Comparison of ENCODE assay signal across 19 cellular contexts in the genomic region with DNA sequence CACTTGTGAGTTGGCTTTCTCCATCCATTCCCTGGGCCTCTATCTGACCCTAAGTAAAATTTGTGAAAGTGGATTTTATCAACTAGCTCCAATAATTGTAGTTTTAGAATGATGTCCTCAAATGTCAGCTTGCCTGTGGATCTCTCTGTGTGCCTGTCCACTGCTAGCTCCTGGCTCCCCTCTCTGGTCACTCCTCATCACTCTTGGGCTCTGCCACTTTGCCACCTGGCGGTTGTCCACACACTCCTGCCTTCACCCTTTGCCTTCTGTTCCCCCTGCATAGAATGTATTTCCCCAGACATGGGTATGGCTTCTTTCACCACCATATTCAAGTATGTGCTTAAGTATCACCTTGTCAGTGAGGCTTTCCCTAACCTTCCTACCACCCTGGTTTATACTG. TPM values are rescaled to one million over a fixed set of nuclear protein-coding genes. Genes with fewer than 3 reads are reported as not detected.
DNase-seq lines count a peak whose midpoint lies in the region; ATAC-seq and TF ChIP-seq lines count a peak whose summit lies in the region.
"Had no signal": no experiment of that assay in that cellular context is flagged by ENCODE, and none has a peak within 500 bp of the region (broad histone marks: within the 10 kb centered on the region; RNA-seq: fewer than 3 reads in every experiment).

No MANE protein-coding gene starts in this region.

- H3K9me3 Mint-ChIP-seq in brain (no peaks in the 10 kb centered on the region), neural progenitor cell (no peaks in the 10 kb centered on the region)
- H3K9me3 Mint-ChIP-seq: stimulated activated naive CD8-positive, alpha-beta T cell treated with anti-CD3 and anti-CD28 coated beads, Interleukin-15, amount 100 ng/mL, for 72 hours had no signal

- ATAC-seq in DND-41 (ENCODE audit: insufficient read depth, low read depth) (no peak), HG03342 (IDR thresholded peaks at IDR 0.05; ENCODE audit: unreplicated experiment) (no peak)
- ATAC-seq: sciatic nerve; stimulated activated naive CD8-positive, alpha-beta T cell treated with anti-CD3 and anti-CD28 coated beads, Interleukin-15, amount 100 ng/mL, for 72 hours had no signal

- H3K36me3 ChIP-seq in DND-41 (ENCODE audit: insufficient read depth, low read length) (no peaks in the 10 kb centered on the region), neural progenitor cell (no peaks in the 10 kb centered on the region)
- H3K36me3 ChIP-seq: tibial artery had no signal

- H3K27me3 ChIP-seq in DND-41 (ENCODE audit: insufficient read depth, low read length, poor library complexity) (no peaks in the 10 kb centered on the region), neural progenitor cell (no peaks in the 10 kb centered on the region)
- H3K27me3 ChIP-seq: tibial artery had no signal

- H3K27ac ChIP-seq in 22Rv1 (peak overlapping the region; percentile 63), DND-41 (ENCODE audit: low read length) (peak overlapping the region; percentile 75), neural progenitor cell (no peak overlapping the region), coronary artery (no peak overlapping the region)
- H3K27ac ChIP-seq: tibial artery had no signal

- H3K27ac Mint-ChIP-seq in brain, result peak overlapping the region in 3 of 5 experiments; percentile 35 to 73 (median 63)
- no peak overlapping the region for H3K27ac Mint-ChIP-seq in neural progenitor cell

- H3K36me3 Mint-ChIP-seq in brain (no peaks in the 10 kb centered on the region), neural progenitor cell (no peaks in the 10 kb centered on the region)

- no peak overlapping the region for H3K4me2 ChIP-seq in DND-41 (ENCODE audit: insufficient read depth, low read length)
- H3K4me2 ChIP-seq in neural progenitor cell, result no peak overlapping the region

- H3K27me3 Mint-ChIP-seq in brain, result peaks cover 7% of the 10 kb centered on the region
- H3K27me3 Mint-ChIP-seq in neural progenitor cell (ENCODE audit: insufficient read depth, low read depth), result peaks cover 3% of the 10 kb centered on the region

- H3K4me1 Mint-ChIP-seq in brain (peaks cover 67% of the 10 kb centered on the region), neural progenitor cell (peaks cover 33% of the 10 kb centered on the region)
- H3K4me1 Mint-ChIP-seq: stimulated activated naive CD8-positive, alpha-beta T cell treated with anti-CD3 and anti-CD28 coated beads, Interleukin-15, amount 100 ng/mL, for 72 hours had no signal

- H3K79me2 ChIP-seq in DND-41 (ENCODE audit: insufficient read depth, low read length) (no peaks in the 10 kb centered on the region), neural progenitor cell (ENCODE audit: low read depth) (no peaks in the 10 kb centered on the region)

- peaks cover 33% of the 10 kb centered on the region for H3K4me1 ChIP-seq in DND-41 (ENCODE audit: insufficient read depth, low read length)
- H3K4me1 ChIP-seq in neural progenitor cell, result peaks cover 37% of the 10 kb centered on the region

- peaks cover 8% of the 10 kb centered on the region for H3F3A ChIP-seq in neural progenitor cell (ENCODE audit: low read depth)

- no peaks in the 10 kb centered on the region for H4K20me1 ChIP-seq in DND-41 (ENCODE audit: insufficient read depth, low read length)
- no peaks in the 10 kb centered on the region for H4K20me1 ChIP-seq in neural progenitor cell (ENCODE audit: low read depth)

- H3K4me3 ChIP-seq in DND-41 (ENCODE audit: low read depth in 1 of 2, low read length in 2 of 2) (no peak overlapping the region), neural progenitor cell (no peak overlapping the region), coronary artery (no peak overlapping the region)
- H3K4me3 ChIP-seq: tibial artery had no signal

- H3K9ac ChIP-seq in DND-41 (ENCODE audit: low read depth, low read length) (no peak overlapping the region), neural progenitor cell (no peak overlapping the region)

- H2AFZ ChIP-seq in DND-41 (ENCODE audit: low read depth, low read length), result no peak overlapping the region
- H2AFZ ChIP-seq in neural progenitor cell (replicated peaks), result peak overlapping the region; percentile 34

- TF ChIP-seq CTCF in 22Rv1 (IDR thresholded peaks at IDR 0.05) (no peak), DND-41 (IDR thresholded peaks at IDR 0.05; ENCODE audit: borderline replicate concordance, extremely low read depth, low read length, poor library complexity, severe bottlenecking) (no peak), brain (conservative IDR thresholded peaks at IDR 0.05) (no peak), neural progenitor cell (IDR thresholded peaks at IDR 0.05) (no peak), coronary artery (IDR thresholded peaks at IDR 0.05) (no peak)

- DNase-seq in DND-41 (no peak), neural progenitor cell (ENCODE audit: low spot score) (no peak), coronary artery (ENCODE audit: low spot score) (no peak), OCI-M2 (lab: John Stamatoyannopoulos, UW; ENCODE audit: unreplicated experiment) (no peak), middle frontal gyrus (ENCODE audit: extremely low spot score, low spot score) (no peak)
- DNase-seq: activated CD4-positive, alpha-beta T cell treated with anti-CD3 and anti-CD28 coated beads, Interleukin-2, amount 50 U/mL, for 4 hours; activated CD4-positive, CD25-positive, alpha-beta regulatory T cell; activated CD8-positive, alpha-beta memory T cell treated with anti-CD3 and anti-CD28 coated beads, Interleukin-2, amount 50 U/mL, for 4 hours; activated naive CD4-positive, alpha-beta T cell treated with anti-CD3 and anti-CD28 coated beads, Interleukin-2, amount 50 U/mL, for 16 hours; dermis blood vessel endothelial cell; NCI-H774; stimulated activated naive CD8-positive, alpha-beta T cell treated with anti-CD3 and anti-CD28 coated beads, Interleukin-15, amount 100 ng/mL, for 72 hours; SW 1271; tibial artery had no signal

- H3K4me3 Mint-ChIP-seq in brain (no peak overlapping the region), neural progenitor cell (no peak overlapping the region)
- H3K4me3 Mint-ChIP-seq: stimulated activated naive CD8-positive, alpha-beta T cell treated with anti-CD3 and anti-CD28 coated beads, Interleukin-15, amount 100 ng/mL, for 72 hours had no signal

- H3K9me3 ChIP-seq in DND-41 (ENCODE audit: insufficient read depth, low read length, severe bottlenecking) (no peaks in the 10 kb centered on the region), neural progenitor cell (ENCODE audit: low read depth) (no peaks in the 10 kb centered on the region)
- H3K9me3 ChIP-seq: tibial artery had no signal

RNA-seq across cellular contexts. Expression of a gene that starts 19.8 kb away (rescaled TPM):
- 0.41 TPM for polyA plus RNA-seq in brain (ENCODE audit: insufficient read depth, low read depth, low replicate concordance)
- 0.25 TPM in 1 of 2 replicates, not detected in the other for total RNA-seq in neural progenitor cell (ENCODE audit: low replicate concordance)
- total RNA-seq: dermis blood vessel endothelial cell, kidney epithelial cell had no signal

Comparison
In these comparisons a context has a peak if more than half of its experiments do, and no peak if none do; other contexts are left out.
1. H3K27ac ChIP-seq: peak in 22Rv1 (single experiment) and DND-41 (single experiment); none in neural progenitor cell (single experiment) and coronary artery (0 of 2).